ENCODE assay signal across 11 cellular contexts in genomic region chr1:116472431-116472961, GRCh38.
DNase-seq lines count a peak whose midpoint lies in the region; ATAC-seq and TF ChIP-seq lines count a peak whose summit lies in the region.
"Had no signal": no experiment of that assay in that cellular context is flagged by ENCODE, and none has a peak within 500 bp of the region (broad histone marks: within the 10 kb centered on the region; RNA-seq: fewer than 3 reads in every experiment).

No MANE protein-coding gene starts in this region.

- TF ChIP-seq EP300 in transverse colon (IDR thresholded peaks at IDR 0.05; ENCODE audit: low read depth): no peak

- TF ChIP-seq CTCF in transverse colon (IDR thresholded peaks at IDR 0.05): no peak
- no peak for TF ChIP-seq CTCF in prostate gland (IDR thresholded peaks at IDR 0.05)

- 33 to 36% methylated on average over 1 to 3 of the region's 3 CpGs for WGBS in transverse colon (ENCODE audit: low coverage in 1 of 2), 2 donors
- WGBS in prostate gland: 35% methylated on average over 3 of the region's 3 CpGs

- no peak for ATAC-seq in HG02973 (IDR thresholded peaks at IDR 0.05; ENCODE audit: unreplicated experiment)
- ATAC-seq: esophagus mucosa, upper lobe of right lung had no signal

- TF ChIP-seq POLR2A in transverse colon (IDR thresholded peaks at IDR 0.05): no peak
- no peak for TF ChIP-seq POLR2A in prostate gland (IDR thresholded peaks at IDR 0.05)

- H3K27ac ChIP-seq in transverse colon (peak overlapping the region; percentile 9 to 69 (median 25)), prostate gland (no peak overlapping the region)
- H3K27ac ChIP-seq: upper lobe of right lung had no signal

- no peaks in the 10 kb centered on the region for H3K36me3 ChIP-seq in transverse colon
- no peaks in the 10 kb centered on the region for H3K36me3 ChIP-seq in prostate gland
- H3K36me3 ChIP-seq: upper lobe of right lung had no signal

- H3K4me3 ChIP-seq in transverse colon (no peak overlapping the region), prostate gland (no peak overlapping the region)
- H3K4me3 ChIP-seq: upper lobe of right lung had no signal

- DNase-seq in NCI-H1105 treated with DMSO at 0.1 percent for 48 hours (lab: John Stamatoyannopoulos, UW): peak; percentile 39
- no peak for DNase-seq in NCI-H1105 (lab: John Stamatoyannopoulos, UW)
- peak; percentile 79 for DNase-seq in RPMI7951 (ENCODE audit: low read depth)
- DNase-seq in glomerular visceral epithelial cell (ENCODE audit: extremely low spot score): peak; percentile 78
- no peak for DNase-seq in transverse colon
- DNase-seq in NK-92 (lab: John Stamatoyannopoulos, UW; ENCODE audit: unreplicated experiment): no peak
- no peak for DNase-seq in prostate gland (ENCODE audit: low spot score)
- DNase-seq: retina, upper lobe of right lung had no signal

- H3K4me1 ChIP-seq in transverse colon: peaks cover 14 to 53% (median 42%) of the 10 kb centered on the region in 4 donors
- H3K4me1 ChIP-seq in prostate gland (replicated peaks): peaks cover 13% of the 10 kb centered on the region
- H3K4me1 ChIP-seq: upper lobe of right lung had no signal

- intact Hi-C loops in transverse colon (cut with DNase I; ENCODE audit: low total_unique reads): no loop called here
- intact Hi-C loops in prostate gland (cut with DNase I): no loop called here

- in situ Hi-C loops in transverse colon (cut with MboI; ENCODE audit: low pct_ligation_motif_present in 1 of 4, low pct_unique_long_range_greater_than_20kb in 1 of 4, low sequenced_read_pairs in 3 of 4): no loop called here

- H3K27me3 ChIP-seq in transverse colon (no peaks in the 10 kb centered on the region), prostate gland (replicated peaks; ENCODE audit: insufficient read depth) (no peaks in the 10 kb centered on the region)
- H3K27me3 ChIP-seq: upper lobe of right lung had no signal

- H3K9me3 ChIP-seq in transverse colon: no peaks in the 10 kb centered on the region
- no peaks in the 10 kb centered on the region for H3K9me3 ChIP-seq in prostate gland
- H3K9me3 ChIP-seq: upper lobe of right lung had no signal

Comparison
In these comparisons a context has a peak if more than half of its experiments do, and no peak if none do; other contexts are left out.
1. DNase-seq: peak in NCI-H1105 treated with DMSO at 0.1 percent for 48 hours (single experiment), RPMI7951 (single experiment) and glomerular visceral epithelial cell (single experiment); none in NCI-H1105 (single experiment), transverse colon (single experiment), NK-92 (single experiment) and prostate gland (single experiment).
2. H3K27ac ChIP-seq: peak in transverse colon (4 of 4); none in prostate gland (0 of 2).